ENCODE assay signal across 27 cellular contexts in genomic region chr3:130878464-130878863, GRCh38.
"Had no signal": no experiment of that assay in that cellular context is flagged by ENCODE, and none has a peak within 500 bp of the region (broad histone marks: within the 10 kb centered on the region; RNA-seq: fewer than 3 reads in every experiment).

No MANE protein-coding gene starts in this region.

- H3K27me3 ChIP-seq: stomach, suprapubic skin, testis, thyroid gland, tibial artery, tibial nerve, transverse colon, upper lobe of left lung, upper lobe of right lung, uterus, vagina had no signal

- H3K4me1 ChIP-seq: stomach, suprapubic skin, testis, thyroid gland, tibial artery, tibial nerve, transverse colon, upper lobe of left lung, upper lobe of right lung, uterus, vagina had no signal

- H3K9me3 ChIP-seq: testis, thyroid gland, upper lobe of right lung, vagina had no signal

- H3K36me3 ChIP-seq: stomach, suprapubic skin, thoracic aorta, thyroid gland, tibial artery, tibial nerve, transverse colon, upper lobe of left lung, upper lobe of right lung, uterus, vagina had no signal

- DNase-seq: stimulated activated CD4-positive, alpha-beta T cell treated with anti-CD3 and anti-CD28 coated beads, Interleukin-2, amount 100 ng/mL, for 48 hours; stimulated activated CD4-positive, alpha-beta T cell treated with anti-CD3 and anti-CD28 coated beads, Interleukin-4, amount 100 ng/mL, for 1 hour; stimulated activated CD4-positive, alpha-beta T cell treated with anti-CD3 and anti-CD28 coated beads, Interleukin-4, amount 100 ng/mL, for 24 hours; stimulated activated CD4-positive, alpha-beta T cell treated with anti-CD3 and anti-CD28 coated beads, Interleukin-4, amount 100 ng/mL, for 4 hours; stimulated activated CD8-positive, alpha-beta memory T cell treated with anti-CD3 and anti-CD28 coated beads, Interleukin-4, amount 100 ng/mL, for 48 hours; stimulated activated naive B cell treated with anti-CD40 and anti-IgM and Interleukin-4, amounts not matched to agents 10 μg/mL and 1 μg/mL and 100 μg/mL, for 72 hours; stimulated activated naive CD4-positive, alpha-beta T cell; stimulated activated naive CD4-positive, alpha-beta T cell treated with Interleukin-2 at 50 U/mL for 16 hours; stimulated activated naive CD8-positive, alpha-beta T cell treated with anti-CD3 and anti-CD28 coated beads, Interleukin-15, amount 100 ng/mL, for 72 hours; stimulated activated naive CD8-positive, alpha-beta T cell treated with anti-CD3 and anti-CD28 coated beads, Interleukin-15, Interleukin-2, amounts not matched to agents 100 U/mL and 50 U/mL, for 24 hours; stomach; substantia nigra; testis; thyroid gland; tibial artery; transverse colon; trophoblast cell; upper lobe of left lung; upper lobe of right lung; uterus had no signal

- FAIRE-seq: urothelium cell line had no signal

- H3K27ac ChIP-seq: stomach, suprapubic skin, testis, thoracic aorta, thyroid gland, tibial artery, tibial nerve, transverse colon, upper lobe of left lung, upper lobe of right lung, uterus, vagina had no signal

- H3K4me3 ChIP-seq: stomach, suprapubic skin, testis, thoracic aorta, thyroid gland, tibial artery, tibial nerve, transverse colon, upper lobe of left lung, upper lobe of right lung, uterus, vagina had no signal

- ATAC-seq: stimulated activated effector memory CD8-positive, alpha-beta T cell treated with anti-CD3 and anti-CD28 coated beads, Interleukin-12 subunit alpha, Interleukin-12 subunit beta, amount 100 ng/mL, for 72 hours; stimulated activated memory B cell treated with anti-CD40 and anti-IgM and Interleukin-4, amounts not matched to agents 10 μg/mL and 1 μg/mL and 100 μg/mL, for 72 hours; stimulated activated naive B cell treated with anti-CD40 and anti-IgM and Interleukin-4, amounts not matched to agents 10 μg/mL and 1 μg/mL and 100 μg/mL, for 72 hours; stimulated activated naive CD8-positive, alpha-beta T cell treated with anti-CD3 and anti-CD28 coated beads, Interleukin-15, amount 100 ng/mL, for 72 hours; stimulated activated naive CD8-positive, alpha-beta T cell treated with anti-CD3 and anti-CD28 coated beads, Interleukin-15, Interleukin-2, amounts not matched to agents 100 U/mL and 50 U/mL, for 24 hours; upper lobe of right lung had no signal
